Comparison of ENCODE assay signal across 9 cellular contexts in the genomic region with DNA sequence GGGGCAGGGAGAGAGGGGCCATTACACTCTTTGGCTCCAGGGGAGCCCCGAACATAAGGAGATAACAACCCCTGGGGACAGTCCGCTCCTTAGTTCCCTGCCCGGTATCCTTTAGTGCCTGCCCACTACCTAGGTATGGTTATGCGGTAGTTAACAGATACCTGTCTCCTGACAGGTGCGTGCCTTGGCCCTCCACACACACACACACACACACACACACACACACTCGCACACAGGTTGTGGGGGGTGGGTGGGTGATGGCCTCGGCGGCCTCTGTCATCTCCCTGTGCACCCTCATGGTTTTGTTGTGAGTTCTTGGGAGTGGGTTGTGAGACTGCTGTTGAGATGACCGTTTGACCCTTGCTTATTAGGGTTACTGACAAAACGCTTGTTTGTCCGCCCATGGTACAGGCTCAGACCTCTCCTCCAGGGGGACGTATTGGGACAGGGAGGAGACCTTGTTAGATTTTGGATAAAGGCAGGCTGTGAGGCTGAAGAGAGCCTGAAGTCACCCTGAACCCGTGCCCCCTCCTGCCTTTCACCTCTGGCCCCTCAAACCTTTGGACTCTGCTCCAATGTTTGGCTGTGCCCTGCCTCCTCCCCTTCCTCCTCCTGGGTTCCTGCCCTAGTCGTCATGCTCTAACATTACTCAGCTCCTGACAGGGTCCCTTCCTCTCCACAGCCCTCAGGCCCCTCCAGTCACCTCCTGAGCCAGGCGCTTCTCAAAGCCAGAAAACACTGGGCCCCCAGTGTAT. TPM values are rescaled to one million over a fixed set of nuclear protein-coding genes. Genes with fewer than 3 reads are reported as not detected.
DNase-seq lines count a peak whose midpoint lies in the region; FAIRE-seq and TF ChIP-seq lines count a peak whose summit lies in the region.
"Had no signal": no experiment of that assay in that cellular context is flagged by ENCODE, and none has a peak within 500 bp of the region (broad histone marks: within the 10 kb centered on the region; RNA-seq: fewer than 3 reads in every experiment).

No MANE protein-coding gene starts in this region.

- H3K4me3 Mint-ChIP-seq in activated T-helper 2 cell treated with anti-CD3 and anti-CD28 coated beads, Interferon-gamma antibody, Interleukin-2, Interleukin-4, amounts not matched to agents 10 μg/mL and 5 μg/mL and 100 μg/mL, durations not matched to agents 14 hours and 24 hours and 36 hours (ENCODE audit: low read depth) = peak overlapping the region; percentile 48

- H3K4me3 ChIP-seq in HFF-Myc (replicated peaks; ENCODE audit: low read depth, low read length) = peak overlapping the region; percentile 40
- H3K4me3 ChIP-seq in iPS-15b (ENCODE audit: low read depth, low read length) = peak overlapping the region; percentile 84
- peak overlapping the region; percentile 42 to 60 for H3K4me3 ChIP-seq in small intestine (ENCODE audit: low read depth in 1 of 2, low read length in 2 of 2)

- H3K9me3 Mint-ChIP-seq in activated T-helper 2 cell treated with anti-CD3 and anti-CD28 coated beads, Interferon-gamma antibody, Interleukin-2, Interleukin-4, amounts not matched to agents 10 μg/mL and 5 μg/mL and 100 μg/mL, durations not matched to agents 14 hours and 24 hours and 36 hours = no peaks in the 10 kb centered on the region

- 15 to 40% (median 29%) methylated on average over 14 to 15 of the region's 15 CpGs for WGBS in small intestine, 3 donors

- H3K27me3 Mint-ChIP-seq in activated T-helper 2 cell treated with anti-CD3 and anti-CD28 coated beads, Interferon-gamma antibody, Interleukin-2, Interleukin-4, amounts not matched to agents 10 μg/mL and 5 μg/mL and 100 μg/mL, durations not matched to agents 14 hours and 24 hours and 36 hours (ENCODE audit: low read depth) = peaks cover 18% of the 10 kb centered on the region

- H3K4me1 ChIP-seq in iPS-15b (ENCODE audit: control insufficient read depth, insufficient read depth, low read length) (peaks cover 3% of the 10 kb centered on the region), small intestine (ENCODE audit: control insufficient read depth in 2 of 2, insufficient read depth in 1 of 2, low read depth in 1 of 2, low read length in 1 of 2) (peaks cover 0 to 6% of the 10 kb centered on the region in 2 donors)

- H3K27ac Mint-ChIP-seq in activated T-helper 2 cell treated with anti-CD3 and anti-CD28 coated beads, Interferon-gamma antibody, Interleukin-2, Interleukin-4, amounts not matched to agents 10 μg/mL and 5 μg/mL and 100 μg/mL, durations not matched to agents 14 hours and 24 hours and 36 hours = no peak overlapping the region

- H3K36me3 ChIP-seq in iPS-15b (ENCODE audit: control insufficient read depth, insufficient read depth, low read length) (no peaks in the 10 kb centered on the region), small intestine (ENCODE audit: control insufficient read depth in 2 of 2, insufficient read depth in 2 of 2, low read length in 2 of 2) (no peaks in the 10 kb centered on the region)

- peaks cover 28% of the 10 kb centered on the region for H3K4me1 Mint-ChIP-seq in activated T-helper 2 cell treated with anti-CD3 and anti-CD28 coated beads, Interferon-gamma antibody, Interleukin-2, Interleukin-4, amounts not matched to agents 10 μg/mL and 5 μg/mL and 100 μg/mL, durations not matched to agents 14 hours and 24 hours and 36 hours (ENCODE audit: low read depth)

- no peak for TF ChIP-seq CTCF in HFF-Myc (IDR thresholded peaks at IDR 0.05; ENCODE audit: low read depth, low read length, missing control alignments)

- H3K27ac ChIP-seq in small intestine (ENCODE audit: low read depth in 1 of 2, low read length in 1 of 2) = no peak overlapping the region

- peaks cover 4% of the 10 kb centered on the region for H3K36me3 Mint-ChIP-seq in activated T-helper 2 cell treated with anti-CD3 and anti-CD28 coated beads, Interferon-gamma antibody, Interleukin-2, Interleukin-4, amounts not matched to agents 10 μg/mL and 5 μg/mL and 100 μg/mL, durations not matched to agents 14 hours and 24 hours and 36 hours (ENCODE audit: low read depth)

- DNase-seq in HFF-Myc (ENCODE audit: extremely low read depth, low read depth) (no peak), small intestine (peak; percentile 19), NCI-H187 treated with DMSO at 0.1 percent for 48 hours (lab: John Stamatoyannopoulos, UW) (no peak), HuH-7 (ENCODE audit: low spot score) (no peak), RPMI8226 (no peak), ecto neural progenitor cell (ENCODE audit: low spot score) (no peak)
- DNase-seq in activated T-helper 2 cell treated with anti-CD3 and anti-CD28 coated beads, Interferon-gamma antibody, Interleukin-2, Interleukin-4, amounts not matched to agents 10 μg/mL and 5 μg/mL and 100 μg/mL, durations not matched to agents 14 hours and 24 hours and 36 hours (ENCODE audit: low spot score) = no peak
- DNase-seq: NCI-H2081 treated with DMSO at 0.1 percent for 48 hours had no signal

- H3K9me3 ChIP-seq in iPS-15b (ENCODE audit: control insufficient read depth, insufficient read depth, low read length) (no peaks in the 10 kb centered on the region), small intestine (ENCODE audit: control insufficient read depth, low read depth) (no peaks in the 10 kb centered on the region)

- FAIRE-seq in small intestine (lab: Jason Lieb, UNC) = no peak

- H3K9ac ChIP-seq in iPS-15b (ENCODE audit: low read depth, low read length) = no peak overlapping the region

- intact Hi-C loops in activated T-helper 2 cell treated with anti-CD3 and anti-CD28 coated beads, Interferon-gamma antibody, Interleukin-2, Interleukin-4, amounts not matched to agents 10 μg/mL and 5 μg/mL and 100 μg/mL, durations not matched to agents 14 hours and 24 hours and 36 hours (cut with micrococcal nuclease) = loop anchor here (5.0 kb wide), 2 partner anchors 41 to 154 kb away; no protein-coding TSS in a partner anchor

- peaks cover 68% of the 10 kb centered on the region for H3K27me3 ChIP-seq in iPS-15b (ENCODE audit: control insufficient read depth, insufficient read depth, low read length)
- peaks cover 0 to 3% of the 10 kb centered on the region in 2 donors for H3K27me3 ChIP-seq in small intestine (ENCODE audit: control insufficient read depth in 2 of 2, insufficient read depth in 2 of 2, low read length in 2 of 2)

RNA-seq across cellular contexts. Expression of a gene that starts 1.0 kb away (rescaled TPM):
- total RNA-seq in activated T-helper 2 cell treated with anti-CD3 and anti-CD28 coated beads, Interferon-gamma antibody, Interleukin-2, Interleukin-4, amounts not matched to agents 10 μg/mL and 5 μg/mL and 100 μg/mL, durations not matched to agents 14 hours and 24 hours and 36 hours = 180 and 182 TPM in 2 replicates
- 1 to 10 TPM; 1.6 to 7.3 (median 3.2) TPM for polyA plus RNA-seq in small intestine

RNA-seq across cellular contexts. Expression of a gene that starts 38.0 kb away (rescaled TPM):
- 33.8 and 33.9 TPM in 2 replicates for total RNA-seq in activated T-helper 2 cell treated with anti-CD3 and anti-CD28 coated beads, Interferon-gamma antibody, Interleukin-2, Interleukin-4, amounts not matched to agents 10 μg/mL and 5 μg/mL and 100 μg/mL, durations not matched to agents 14 hours and 24 hours and 36 hours
- polyA plus RNA-seq in small intestine = 1 to 10 TPM; 4.1 to 8.7 (median 5.6) TPM
